In the genomic region with DNA sequence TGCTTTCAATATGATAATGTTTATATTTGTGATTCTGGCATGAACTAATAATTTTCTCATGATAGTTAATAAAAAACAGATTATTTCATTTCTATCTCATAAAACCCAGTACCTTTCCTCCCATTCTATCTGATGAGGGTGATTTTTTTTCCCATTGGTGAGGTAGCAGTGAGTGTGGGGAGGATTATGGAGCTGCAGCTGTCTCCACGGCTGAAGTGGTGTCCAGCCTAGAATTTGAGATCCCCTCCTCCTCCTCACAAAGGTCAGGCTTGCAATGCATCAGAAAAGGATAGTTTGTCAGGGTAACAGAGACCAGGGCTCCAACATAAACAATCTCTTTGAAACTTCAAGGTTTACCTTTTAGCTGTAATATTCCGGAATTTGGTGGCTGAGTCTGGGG, we compare ENCODE assay signal across 13 cellular contexts.
"Had no signal": no experiment of that assay in that cellular context is flagged by ENCODE, and none has a peak within 500 bp of the region (broad histone marks: within the 10 kb centered on the region; RNA-seq: fewer than 3 reads in every experiment).

No MANE protein-coding gene starts in this region.

- H3K4me1 Mint-ChIP-seq: memory B cell had no signal

- H3K27me3 Mint-ChIP-seq: type B pancreatic cell had no signal

- ATAC-seq: effector memory CD8-positive, alpha-beta T cell; right cardiac atrium had no signal

- H3K36me3 Mint-ChIP-seq: activated naive CD8-positive, alpha-beta T cell; memory B cell; type B pancreatic cell had no signal

- H3K4me3 Mint-ChIP-seq: activated naive CD8-positive, alpha-beta T cell; effector memory CD8-positive, alpha-beta T cell; memory B cell; neural crest cell; type B pancreatic cell had no signal

- H3K9me3 Mint-ChIP-seq: effector memory CD8-positive, alpha-beta T cell; type B pancreatic cell had no signal

- H3K27ac Mint-ChIP-seq: activated naive CD8-positive, alpha-beta T cell; effector memory CD8-positive, alpha-beta T cell; memory B cell; type B pancreatic cell had no signal

- DNase-seq: activated CD4-positive, alpha-beta T cell treated with anti-CD3 and anti-CD28 coated beads for 1 hour; effector memory CD8-positive, alpha-beta T cell; esophagus squamous epithelium; right cardiac atrium; stimulated activated CD4-positive, alpha-beta T cell treated with anti-CD3 and anti-CD28 coated beads, Interleukin-4, amount 100 ng/mL, for 1 hour; stomach; SW 1271; T-helper 2 cell; WERI-Rb-1 had no signal
